Comparison of ENCODE assay signal across 8 cellular contexts in genomic region chr2:96407041-96407918, GRCh38.
A peak's percentile ranks its signal among the peaks of the same experiment; 100 is the strongest.
DNase-seq lines count a peak whose midpoint lies in the region; FAIRE-seq and TF ChIP-seq lines count a peak whose summit lies in the region.

No MANE protein-coding gene starts in this region.

- no peak overlapping the region for H3K27ac ChIP-seq in neural progenitor cell

- H3K9me3 Mint-ChIP-seq in neural progenitor cell = no peaks in the 10 kb centered on the region

- peaks cover 17% of the 10 kb centered on the region for H3F3A ChIP-seq in neural progenitor cell (ENCODE audit: low read depth)

- H3K4me2 ChIP-seq in neural progenitor cell = no peak overlapping the region

- H3K9ac ChIP-seq in neural progenitor cell = no peak overlapping the region

- H3K4me3 ChIP-seq in fibroblast of the aortic adventitia (ENCODE audit: low read depth, low read length) (no peak overlapping the region), neural progenitor cell (no peak overlapping the region)

- H2AFZ ChIP-seq in neural progenitor cell (replicated peaks) = peak overlapping the region; percentile 37

- H3K27me3 Mint-ChIP-seq in neural progenitor cell (ENCODE audit: insufficient read depth, low read depth) = peaks cover 17% of the 10 kb centered on the region

- H3K4me1 Mint-ChIP-seq in neural progenitor cell = peaks cover 43% of the 10 kb centered on the region

- peak; percentile 87 for TF ChIP-seq CTCF in fibroblast of the aortic adventitia (IDR thresholded peaks at IDR 0.05; ENCODE audit: insufficient read depth, low read length)
- TF ChIP-seq CTCF in neural progenitor cell (IDR thresholded peaks at IDR 0.05) = peak; percentile 86

- peaks cover 26% of the 10 kb centered on the region for H3K4me1 ChIP-seq in neural progenitor cell

- no peaks in the 10 kb centered on the region for H3K36me3 ChIP-seq in neural progenitor cell

- H3K79me2 ChIP-seq in neural progenitor cell (ENCODE audit: low read depth) = no peaks in the 10 kb centered on the region

- H3K27me3 ChIP-seq in neural progenitor cell = no peaks in the 10 kb centered on the region

- H3K4me3 Mint-ChIP-seq in neural progenitor cell = peak overlapping the region; percentile 38

- no peaks in the 10 kb centered on the region for H3K9me3 ChIP-seq in neural progenitor cell (ENCODE audit: low read depth)

- H3K27ac Mint-ChIP-seq in neural progenitor cell = no peak overlapping the region

- H4K20me1 ChIP-seq in neural progenitor cell (ENCODE audit: low read depth) = peaks cover 4% of the 10 kb centered on the region

- DNase-seq in ELF-1 (ENCODE audit: low read depth, low spot score) (peak; percentile 85), HTR-8/SVneo (ENCODE audit: insufficient read length, low spot score) (peak; percentile 91), RPMI8226 (peak; percentile 75), fibroblast of the aortic adventitia (ENCODE audit: low read depth) (peak; percentile 86), neural progenitor cell (ENCODE audit: low spot score) (peak; percentile 81), stromal cell of bone marrow (ENCODE audit: low read depth) (peak; percentile 54), NCI-H128 (lab: John Stamatoyannopoulos, UW; ENCODE audit: unreplicated experiment) (no peak)
- DNase-seq in activated T-helper 9 cell treated with anti-CD3 and anti-CD28 coated beads, Interleukin-2, amount 50 U/mL, for 16 hours (ENCODE audit: low read depth) = peak; percentile 51

- no peaks in the 10 kb centered on the region for H3K36me3 Mint-ChIP-seq in neural progenitor cell

- FAIRE-seq in HTR-8/SVneo (lab: Jason Lieb, UNC) = peak; percentile 90
